8 cellular contexts compared by ENCODE assay signal in the genomic region with DNA sequence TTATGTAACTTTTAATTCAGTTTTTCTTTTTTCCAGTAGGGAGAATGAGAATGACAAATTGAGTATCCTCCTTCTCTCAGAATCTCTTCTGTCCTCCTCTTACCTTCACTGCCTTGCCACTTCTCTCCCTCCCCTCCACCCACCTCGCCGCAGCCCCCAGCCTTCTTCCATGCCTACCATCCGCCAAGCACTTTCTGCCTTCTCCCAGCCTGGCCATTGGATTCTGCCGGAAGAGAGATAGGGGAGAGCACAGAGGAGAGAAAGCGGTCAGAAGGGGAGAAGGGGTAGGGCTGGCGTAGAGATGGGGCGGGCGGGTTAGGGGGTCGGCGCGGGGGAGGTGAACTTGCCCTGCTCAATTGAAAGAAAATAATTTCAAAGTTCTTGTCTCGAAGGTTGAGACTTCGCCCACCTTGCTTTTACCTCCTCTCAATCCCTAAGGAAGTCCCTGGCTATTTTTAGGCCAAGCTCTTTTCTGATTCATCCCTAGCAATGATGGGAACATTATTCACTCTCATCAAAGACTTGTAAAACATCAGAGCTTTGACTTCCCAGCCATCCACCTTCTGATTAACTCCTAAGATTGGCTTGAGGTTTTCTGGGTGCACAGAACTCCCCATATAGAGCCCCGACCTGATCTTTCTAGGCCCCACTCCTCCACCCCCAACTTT. TPM values are rescaled to one million over a fixed set of nuclear protein-coding genes. Genes with fewer than 3 reads are reported as not detected.
DNase-seq lines count a peak whose midpoint lies in the region; ATAC-seq lines count a peak whose summit lies in the region.

No MANE protein-coding gene starts in this region.

- H3K9me3 Mint-ChIP-seq in CD4-positive, alpha-beta memory T cell = no peaks in the 10 kb centered on the region
- no peaks in the 10 kb centered on the region for H3K9me3 Mint-ChIP-seq in naive thymus-derived CD8-positive, alpha-beta T cell

- no peak for ATAC-seq in naive thymus-derived CD8-positive, alpha-beta T cell
- ATAC-seq in GM19324 (IDR thresholded peaks at IDR 0.05; ENCODE audit: low FRiP score, unreplicated experiment) = no peak

- peaks cover 0 to 5% of the 10 kb centered on the region in 2 donors for H3K27me3 Mint-ChIP-seq in CD4-positive, alpha-beta memory T cell
- H3K27me3 Mint-ChIP-seq in naive thymus-derived CD8-positive, alpha-beta T cell = peaks cover 0 to 20% (median 9%) of the 10 kb centered on the region in 5 donors

- DNase-seq in CD4-positive, alpha-beta memory T cell = no peak
- DNase-seq in NCI-H226 = peak; percentile 38
- DNase-seq in effector memory CD4-positive, alpha-beta T cell = no peak
- DNase-seq in naive thymus-derived CD8-positive, alpha-beta T cell = no peak
- DNase-seq in SKM-1 (lab: John Stamatoyannopoulos, UW; ENCODE audit: unreplicated experiment) = no peak
- DNase-seq in NCI-H345 treated with DMSO at 0.1 percent for 48 hours (lab: John Stamatoyannopoulos, UW; ENCODE audit: unreplicated experiment) = no peak
- DNase-seq in activated CD8-positive, alpha-beta memory T cell treated with anti-CD3 and anti-CD28 coated beads, Interleukin-2, amount 50 U/mL, for 4 hours = no peak

- H3K9me3 ChIP-seq in CD4-positive, alpha-beta memory T cell (ENCODE audit: control insufficient read depth in 1 of 2, low read length in 2 of 2) = no peaks in the 10 kb centered on the region
- H3K9me3 ChIP-seq in effector memory CD4-positive, alpha-beta T cell (ENCODE audit: control insufficient read depth, low read length) = no peaks in the 10 kb centered on the region

- CTCF ChIA-PET in CD4-positive, alpha-beta memory T cell (lab: Charles Lee; ENCODE audit: partially characterized antibody) = interaction anchor here (0.9 kb wide), 1 partner anchor 43 kb away, joined by 3 read pairs; no protein-coding TSS in a partner anchor

- peak overlapping the region; percentile 16 to 84 (median 72) for H3K27ac Mint-ChIP-seq in CD4-positive, alpha-beta memory T cell
- H3K27ac Mint-ChIP-seq in naive thymus-derived CD8-positive, alpha-beta T cell = peak overlapping the region in 7 of 10 donors; percentile 25 to 83 (median 48)

- intact Hi-C loops in CD4-positive, alpha-beta memory T cell (cut with micrococcal nuclease) = loop anchor here (1.0 kb wide), 2 partner anchors 12 to 44 kb away; no protein-coding TSS in a partner anchor

- no peaks in the 10 kb centered on the region for H3K36me3 Mint-ChIP-seq in CD4-positive, alpha-beta memory T cell
- H3K36me3 Mint-ChIP-seq in naive thymus-derived CD8-positive, alpha-beta T cell = no peaks in the 10 kb centered on the region

- H3K36me3 ChIP-seq in CD4-positive, alpha-beta memory T cell (ENCODE audit: insufficient read depth, low read length) = no peaks in the 10 kb centered on the region
- no peaks in the 10 kb centered on the region for H3K36me3 ChIP-seq in effector memory CD4-positive, alpha-beta T cell (ENCODE audit: control insufficient read depth, insufficient read depth, low read length)

- POLR2A ChIA-PET in CD4-positive, alpha-beta memory T cell (lab: Charles Lee; ENCODE audit: partially characterized antibody) = interaction anchor here (1.8 kb wide), 1 partner anchor 15 kb away, joined by 4 read pairs; no protein-coding TSS in a partner anchor
- POLR2A ChIA-PET in naive thymus-derived CD8-positive, alpha-beta T cell (lab: Charles Lee) = interaction anchor here (0.6 kb wide), 1 partner anchor 107 kb away, joined by 3 read pairs; no protein-coding TSS in a partner anchor

- no peaks in the 10 kb centered on the region for H3K27me3 ChIP-seq in CD4-positive, alpha-beta memory T cell (ENCODE audit: insufficient read depth, low read length)
- H3K27me3 ChIP-seq in effector memory CD4-positive, alpha-beta T cell (replicated peaks; ENCODE audit: control insufficient read depth, insufficient read depth, low read length, poor library complexity, severe bottlenecking) = no peaks in the 10 kb centered on the region

- H3K4me1 Mint-ChIP-seq in CD4-positive, alpha-beta memory T cell = peaks cover 16 to 41% (median 25%) of the 10 kb centered on the region in 4 donors
- peaks cover 14 to 27% (median 24%) of the 10 kb centered on the region in 4 donors for H3K4me1 Mint-ChIP-seq in naive thymus-derived CD8-positive, alpha-beta T cell

- H3K4me3 Mint-ChIP-seq in CD4-positive, alpha-beta memory T cell = peak overlapping the region; percentile 83 to 87 (median 86)
- H3K4me3 Mint-ChIP-seq in naive thymus-derived CD8-positive, alpha-beta T cell = peak overlapping the region; percentile 79 to 90 (median 85)

- H3K4me3 ChIP-seq in CD4-positive, alpha-beta memory T cell (ENCODE audit: low read length in 2 of 2) = peak overlapping the region in 1 of 2 donors; percentile 55
- H3K4me3 ChIP-seq in effector memory CD4-positive, alpha-beta T cell (ENCODE audit: insufficient read depth, low read depth, low read length, poor library complexity, severe bottlenecking) = peak overlapping the region; percentile 56

- no peak overlapping the region for H3K27ac ChIP-seq in CD4-positive, alpha-beta memory T cell (ENCODE audit: low read depth, low read length)
- no peak overlapping the region for H3K27ac ChIP-seq in effector memory CD4-positive, alpha-beta T cell (ENCODE audit: insufficient read depth, low read length, poor library complexity, severe bottlenecking)

- H3K4me1 ChIP-seq in CD4-positive, alpha-beta memory T cell (ENCODE audit: insufficient read depth, low read length) = peaks cover 24% of the 10 kb centered on the region
- peaks cover 18% of the 10 kb centered on the region for H3K4me1 ChIP-seq in effector memory CD4-positive, alpha-beta T cell (ENCODE audit: control insufficient read depth, insufficient read depth, low read length, poor library complexity, severe bottlenecking)

RNA-seq across cellular contexts. Expression of gene C3orf52, which starts 0.8 kb away (rescaled TPM):
- total RNA-seq in CD4-positive, alpha-beta memory T cell = 1 to 10 TPM; 2.0 to 2.3 TPM
- 1 to 10 TPM in 1 of 2 donors, under 1 TPM in 1; 0.47 to 2.1 TPM for polyA plus RNA-seq in CD4-positive, alpha-beta memory T cell
- under 1 TPM; 0.94 to 0.96 TPM for total RNA-seq in naive thymus-derived CD8-positive, alpha-beta T cell
- polyA plus RNA-seq in naive thymus-derived CD8-positive, alpha-beta T cell = under 1 TPM; 0.54 to 0.96 (median 0.64) TPM

RNA-seq across cellular contexts. Expression of gene GCSAM, which starts 46.1 kb away (rescaled TPM):
- total RNA-seq in CD4-positive, alpha-beta memory T cell = 10 to 100 TPM; 40.9 to 42.1 TPM
- polyA plus RNA-seq in CD4-positive, alpha-beta memory T cell = 10 to 100 TPM; 36.8 to 41.2 TPM
- 10 to 100 TPM; 15.1 TPM for total RNA-seq in naive thymus-derived CD8-positive, alpha-beta T cell
- 10 to 100 TPM; 18.1 to 25.3 (median 22.0) TPM for polyA plus RNA-seq in naive thymus-derived CD8-positive, alpha-beta T cell

RNA-seq across cellular contexts. Expression of gene TMPRSS7, which starts 52.5 kb away (rescaled TPM):
- total RNA-seq in CD4-positive, alpha-beta memory T cell = under 1 TPM in 1 of 2 experiments, not detected in 1; 0.15 TPM
- under 1 TPM; 0.26 TPM for polyA plus RNA-seq in CD4-positive, alpha-beta memory T cell
- total RNA-seq in naive thymus-derived CD8-positive, alpha-beta T cell = not detected
- under 1 TPM in 2 of 3 donors, not detected in 1; 0.08 to 0.12 TPM for polyA plus RNA-seq in naive thymus-derived CD8-positive, alpha-beta T cell
